ENCODE assay signal across 21 cellular contexts in the genomic region with DNA sequence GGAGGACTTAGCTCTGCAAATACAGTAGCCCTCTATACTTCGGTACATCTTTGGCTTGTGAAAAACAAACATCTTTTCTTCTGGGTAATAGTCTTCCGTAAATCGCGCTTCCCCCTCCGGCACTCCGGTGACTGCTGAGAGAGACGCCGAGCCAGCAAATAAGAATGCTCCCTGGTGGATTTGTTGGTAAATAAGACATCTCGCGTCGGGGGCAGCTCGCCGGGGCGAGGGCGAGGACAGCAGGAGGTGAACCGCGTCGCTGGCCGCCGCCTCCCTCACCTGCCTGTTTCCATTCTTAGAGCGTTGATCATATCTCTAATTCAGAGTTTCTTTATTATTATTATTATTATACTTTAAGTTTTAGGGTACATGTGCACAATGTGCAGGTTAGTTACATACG.
DNase-seq lines count a peak whose midpoint lies in the region; ATAC-seq and TF ChIP-seq lines count a peak whose summit lies in the region.
"Had no signal": no experiment of that assay in that cellular context is flagged by ENCODE, and none has a peak within 500 bp of the region (broad histone marks: within the 10 kb centered on the region; RNA-seq: fewer than 3 reads in every experiment).

No MANE protein-coding gene starts in this region.

- peak overlapping the region; percentile 3 for H2BK120ac ChIP-seq in mesenchymal stem cell (ENCODE audit: low read depth, low read length)

- peaks cover 5% of the 10 kb centered on the region for H3K4me1 ChIP-seq in mesenchymal stem cell (ENCODE audit: control insufficient read depth, insufficient read depth, low read depth, low read length)
- no peaks in the 10 kb centered on the region for H3K4me1 ChIP-seq in psoas muscle
- H3K4me1 ChIP-seq: Caco-2 had no signal

- H3K14ac ChIP-seq in mesenchymal stem cell (ENCODE audit: low read length in 2 of 2), result no peak overlapping the region

- H3K4ac ChIP-seq in mesenchymal stem cell (ENCODE audit: low read depth in 1 of 2, low read length in 2 of 2), result no peak overlapping the region

- H3K27me3 ChIP-seq in mesenchymal stem cell (ENCODE audit: control insufficient read depth in 1 of 2, insufficient read depth in 1 of 2, low read length in 2 of 2), result no peaks in the 10 kb centered on the region
- H3K27me3 ChIP-seq in psoas muscle (ENCODE audit: insufficient read depth in 3 of 3, low read length in 2 of 3), result no peaks in the 10 kb centered on the region
- H3K27me3 ChIP-seq: BLaER1 treated with 17β-estradiol and CSF1 and Interleukin-3, amounts not matched to agents 10 nM and 100 nM had no signal

- no peak overlapping the region for H4K91ac ChIP-seq in mesenchymal stem cell (ENCODE audit: low read length)

- H3K79me1 ChIP-seq in mesenchymal stem cell (replicated peaks; ENCODE audit: low read length, poor library complexity, severe bottlenecking), result no peaks in the 10 kb centered on the region

- no peak overlapping the region for H2AK5ac ChIP-seq in mesenchymal stem cell (ENCODE audit: low read length, severe bottlenecking)

- peak; percentile 12 for DNase-seq in NCI-H1436 (lab: John Stamatoyannopoulos, UW)
- no peak for DNase-seq in NCI-H1436 treated with DMSO at 0.1 percent for 48 hours (lab: John Stamatoyannopoulos, UW)
- peak; percentile 13 for DNase-seq in NCI-H2227 treated with DMSO at 0.1 percent for 48 hours (lab: John Stamatoyannopoulos, UW)
- DNase-seq in SK-MEL-5 (ENCODE audit: low read depth, low spot score), result peak; percentile 77
- no peak for DNase-seq in mesenchymal stem cell
- DNase-seq in psoas muscle, result no peak
- no peak for DNase-seq in NCI-H510A treated with DMSO at 0.1 percent for 48 hours (lab: John Stamatoyannopoulos, UW)
- DNase-seq: AML-193; Caco-2; Calu3; CD4-positive, alpha-beta T cell; CD8-positive, alpha-beta T cell; DMS79; DND-41; EL; GF-D8 had no signal

- peak overlapping the region in 1 of 2 experiments; percentile 24 for H3K18ac ChIP-seq in mesenchymal stem cell (ENCODE audit: low read depth in 1 of 2, low read length in 2 of 2)

- no peak overlapping the region for H3K23ac ChIP-seq in mesenchymal stem cell (ENCODE audit: low read length in 2 of 2)

- no peak overlapping the region for H2BK12ac ChIP-seq in mesenchymal stem cell (ENCODE audit: low read length in 2 of 2)

- no peak overlapping the region for H2BK5ac ChIP-seq in mesenchymal stem cell (ENCODE audit: low read depth, low read length, poor library complexity, severe bottlenecking)

- no peak overlapping the region for H3K9ac ChIP-seq in mesenchymal stem cell (ENCODE audit: low read length)
- H3K9ac ChIP-seq: BLaER1 treated with 17β-estradiol and CSF1 and Interleukin-3, amounts not matched to agents 10 nM and 100 nM had no signal

- WGBS in mesenchymal stem cell, result 96% methylated on average over 15 of the region's 22 CpGs
- 96 to 97% (median 96%) methylated on average over 21 to 22 of the region's 22 CpGs for WGBS in psoas muscle, 3 donors

- H3K4me3 ChIP-seq in mesenchymal stem cell (ENCODE audit: insufficient read depth in 1 of 2, low read depth in 1 of 2, low read length in 2 of 2) (no peak overlapping the region), psoas muscle (no peak overlapping the region)
- H3K4me3 ChIP-seq: A549; BLaER1 treated with 17β-estradiol and CSF1 and Interleukin-3, amounts not matched to agents 10 nM and 100 nM had no signal

- H4K8ac ChIP-seq in mesenchymal stem cell (ENCODE audit: low read length), result no peak overlapping the region

- no peak overlapping the region for H2AFZ ChIP-seq in mesenchymal stem cell (ENCODE audit: low read depth, low read length)

- in situ Hi-C loops in SK-MEL-5 (cut with HindIII; ENCODE audit: low pct_unique_long_range_greater_than_20kb, low sequenced_read_pairs), result no loop called here

- no peak for TF ChIP-seq CTCF in psoas muscle (IDR thresholded peaks at IDR 0.05)

- H3K4me2 ChIP-seq in mesenchymal stem cell (ENCODE audit: low read length, poor library complexity, severe bottlenecking), result no peak overlapping the region
- H3K4me2 ChIP-seq: A549; BLaER1 treated with 17β-estradiol and CSF1 and Interleukin-3, amounts not matched to agents 10 nM and 100 nM had no signal

- no peak overlapping the region for H2BK15ac ChIP-seq in mesenchymal stem cell (ENCODE audit: low read depth, poor library complexity, severe bottlenecking)

- H3K36me3 ChIP-seq in mesenchymal stem cell (ENCODE audit: control insufficient read depth in 1 of 2, insufficient read depth in 2 of 2, low read depth in 1 of 2, low read length in 2 of 2), result no peaks in the 10 kb centered on the region
- H3K36me3 ChIP-seq in psoas muscle (ENCODE audit: insufficient read depth in 1 of 2, low read depth in 1 of 2), result no peaks in the 10 kb centered on the region
- H3K36me3 ChIP-seq: BLaER1 treated with 17β-estradiol and CSF1 and Interleukin-3, amounts not matched to agents 10 nM and 100 nM had no signal

- intact Hi-C loops in psoas muscle (cut with DNase I), result no loop called here

- H3K9me3 ChIP-seq in mesenchymal stem cell (ENCODE audit: control insufficient read depth, low read length) (peaks cover 5% of the 10 kb centered on the region), psoas muscle (no peaks in the 10 kb centered on the region)
- H3K9me3 ChIP-seq: A549, Caco-2 had no signal

- H3K27ac ChIP-seq in mesenchymal stem cell (ENCODE audit: low read length, poor library complexity, severe bottlenecking) (no peak overlapping the region), psoas muscle (no peak overlapping the region)
- H3K27ac ChIP-seq: 22Rv1; A549; BLaER1 treated with 17β-estradiol and CSF1 and Interleukin-3, amounts not matched to agents 10 nM and 100 nM; C4-2B had no signal

- ATAC-seq in HG03342 (IDR thresholded peaks at IDR 0.05; ENCODE audit: unreplicated experiment) (no peak), psoas muscle (no peak)
- ATAC-seq: A549; CD8-positive, alpha-beta T cell had no signal

Comparison
In these comparisons a context has a peak if more than half of its experiments do, and no peak if none do; other contexts are left out.
1. DNase-seq: peak in NCI-H1436 (single experiment), NCI-H2227 treated with DMSO at 0.1 percent for 48 hours (single experiment) and SK-MEL-5 (single experiment); none in NCI-H1436 treated with DMSO at 0.1 percent for 48 hours (single experiment), mesenchymal stem cell (single experiment), psoas muscle (0 of 2) and NCI-H510A treated with DMSO at 0.1 percent for 48 hours (single experiment).